In the genomic region with DNA sequence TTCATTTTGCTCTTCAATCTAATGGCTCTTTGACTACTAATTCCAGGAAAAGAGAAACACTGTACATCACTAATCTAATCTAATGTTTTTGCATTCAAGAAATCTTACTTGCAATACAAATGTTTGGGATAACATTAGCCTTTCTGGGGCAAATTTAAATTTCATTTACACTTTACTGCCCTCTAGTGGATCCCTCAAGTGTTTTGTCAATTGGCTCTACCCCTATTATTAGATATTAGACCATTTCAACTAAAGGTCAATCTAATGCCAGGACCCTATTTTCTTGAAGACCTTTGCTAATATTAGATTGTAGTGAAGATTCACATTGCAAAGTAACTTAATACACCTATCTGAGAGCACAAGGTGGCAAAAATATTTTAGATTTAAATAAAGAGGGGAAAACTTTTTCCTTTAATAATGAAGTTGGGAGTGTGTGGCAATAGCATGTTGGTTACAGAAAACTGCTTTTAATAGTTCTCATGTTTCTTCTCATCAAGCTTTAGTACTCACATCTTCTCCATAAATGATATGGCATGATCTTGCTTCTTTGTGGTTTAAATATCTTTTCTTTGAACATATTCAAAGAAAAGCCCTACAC, we compare ENCODE assay signal across 9 cellular contexts. TPM values are rescaled to one million over a fixed set of nuclear protein-coding genes. Genes with fewer than 3 reads are reported as not detected.
DNase-seq lines count a peak whose midpoint lies in the region; ATAC-seq and TF ChIP-seq lines count a peak whose summit lies in the region.
"Had no signal": no experiment of that assay in that cellular context is flagged by ENCODE, and none has a peak within 500 bp of the region (broad histone marks: within the 10 kb centered on the region; RNA-seq: fewer than 3 reads in every experiment).

No MANE protein-coding gene starts in this region.

- H3K27ac ChIP-seq in left lung: no peak overlapping the region

- H3K27me3 ChIP-seq in left lung: peaks cover 0 to 25% of the 10 kb centered on the region in 2 donors

- no peak for ATAC-seq in left lung

- peak; percentile 50 for TF ChIP-seq CTCF in GM12865 (IDR thresholded peaks at IDR 0.05; ENCODE audit: insufficient read depth, low read depth, low read length, missing control alignments)
- TF ChIP-seq CTCF in astrocyte of the cerebellum (IDR thresholded peaks at IDR 0.05; ENCODE audit: low read depth, low read length, missing control alignments): peak; percentile 59
- TF ChIP-seq CTCF in left lung (IDR thresholded peaks at IDR 0.05): peak; percentile 70 to 76

- intact Hi-C loops in left lung (cut with DNase I): no loop called here

- DNase-seq in GM12865 (ENCODE audit: low read depth) (peak; percentile 45), MV-4-11 (lab: John Stamatoyannopoulos, UW) (peak; percentile 37), astrocyte of the cerebellum (ENCODE audit: low read depth) (no peak), left lung (no peak), nucleus accumbens (lab: John Stamatoyannopoulos, UW) (no peak), SKM-1 treated with dmso at 0.1 percent for 144 hours (lab: John Stamatoyannopoulos, UW; ENCODE audit: unreplicated experiment) (no peak), GOT3 (lab: John Stamatoyannopoulos, UW) (no peak)

- in situ Hi-C loops in astrocyte of the cerebellum (cut with HindIII; ENCODE audit: low sequenced_read_pairs): no loop called here

- H3K4me3 ChIP-seq in GM12865 (ENCODE audit: low read depth, low read length): no peak overlapping the region
- no peak overlapping the region for H3K4me3 ChIP-seq in astrocyte of the cerebellum (ENCODE audit: low read depth, low read length)
- no peak overlapping the region for H3K4me3 ChIP-seq in left lung

- H3K9me3 ChIP-seq in left lung: no peaks in the 10 kb centered on the region

- peaks cover 5 to 25% of the 10 kb centered on the region in 2 donors for H3K4me1 ChIP-seq in left lung

- H3K36me3 ChIP-seq in left lung: no peaks in the 10 kb centered on the region

RNA-seq across cellular contexts. Expression of a gene that starts 5.0 kb away (rescaled TPM):
- under 1 TPM; 0.44 to 0.79 TPM for total RNA-seq in left lung
- total RNA-seq: skeletal muscle tissue; T-helper 2 cell treated with Interferon-gamma antibody and Interleukin-4, amounts not matched to agents 100 ng/mL and 5 ng/mL, for 36 hours had no signal

RNA-seq across cellular contexts. Expression of a gene that starts 11.6 kb away (rescaled TPM):
- total RNA-seq in left lung: 10 to 100 TPM; 83.7 to 96.7 TPM

Comparison
In these comparisons a context has a peak if more than half of its experiments do, and no peak if none do; other contexts are left out.
1. DNase-seq: peak in GM12865 (single experiment) and MV-4-11 (single experiment); none in astrocyte of the cerebellum (single experiment), left lung (0 of 2), nucleus accumbens (0 of 56), SKM-1 treated with dmso at 0.1 percent for 144 hours (single experiment) and GOT3 (single experiment).
2. Peak in every context shown above with its lines, with median percentiles within 50 percentile points of each other: CTCF ChIP-seq.